ENCODE assay signal across 22 cellular contexts in genomic region chr17:69437475-69437874, GRCh38.
"Had no signal": no experiment of that assay in that cellular context is flagged by ENCODE, and none has a peak within 500 bp of the region (broad histone marks: within the 10 kb centered on the region; RNA-seq: fewer than 3 reads in every experiment).

No MANE protein-coding gene starts in this region.

- ATAC-seq: naive thymus-derived CD4-positive, alpha-beta T cell; natural killer cell treated with Interleukin-12 subunit alpha and Interleukin-12 subunit beta and Interleukin-15 and Interleukin-18, amount 100 ng/mL, for 72 hours; right cardiac atrium; stimulated activated memory B cell treated with anti-CD40 and anti-IgM and Interleukin-4, amounts not matched to agents 10 μg/mL and 1 μg/mL and 100 μg/mL, for 72 hours; stimulated activated naive CD8-positive, alpha-beta T cell treated with anti-CD3 and anti-CD28 coated beads, Interleukin-15, amount 100 ng/mL, for 72 hours had no signal

- DNase-seq: hypothalamus; immature natural killer cell; islet precursor cell; left ventricle myocardium inferior; mesendoderm; naive thymus-derived CD4-positive, alpha-beta T cell; ovary; retina; right cardiac atrium; stimulated activated CD4-positive, alpha-beta T cell treated with anti-CD3 and anti-CD28 coated beads, Interleukin-1b, Interleukin-23, amount 100 ng/mL, for 48 hours; stimulated activated CD4-positive, alpha-beta T cell treated with anti-CD3 and anti-CD28 coated beads, Interleukin-2, amount 100 ng/mL, for 48 hours; stimulated activated CD4-positive, alpha-beta T cell treated with anti-CD3 and anti-CD28 coated beads, Interleukin-4, amount 100 ng/mL, for 4 hours; stimulated activated CD8-positive, alpha-beta memory T cell treated with anti-CD3 and anti-CD28 coated beads, Interleukin-4, amount 100 ng/mL, for 48 hours; stimulated activated naive CD4-positive, alpha-beta T cell treated with Interleukin-2 at 50 U/mL for 16 hours; stimulated activated naive CD8-positive, alpha-beta T cell treated with anti-CD3 and anti-CD28 coated beads, Interleukin-15, amount 100 ng/mL, for 72 hours; substantia nigra; uterus had no signal

- H3K4me3 ChIP-seq: left ventricle myocardium inferior, lung, ovary, smooth muscle cell, tibial nerve, uterus had no signal

- H3K36me3 ChIP-seq: ovary, uterus had no signal

- H3K4me2 ChIP-seq: smooth muscle cell had no signal

- H3K9me3 ChIP-seq: uterus had no signal

- H3K27ac ChIP-seq: left ventricle myocardium inferior, ovary, tibial nerve, uterus had no signal

- H3K27me3 ChIP-seq: ovary, tibial nerve, uterus had no signal

- H3K4me1 ChIP-seq: uterus had no signal
